In the genomic region with DNA sequence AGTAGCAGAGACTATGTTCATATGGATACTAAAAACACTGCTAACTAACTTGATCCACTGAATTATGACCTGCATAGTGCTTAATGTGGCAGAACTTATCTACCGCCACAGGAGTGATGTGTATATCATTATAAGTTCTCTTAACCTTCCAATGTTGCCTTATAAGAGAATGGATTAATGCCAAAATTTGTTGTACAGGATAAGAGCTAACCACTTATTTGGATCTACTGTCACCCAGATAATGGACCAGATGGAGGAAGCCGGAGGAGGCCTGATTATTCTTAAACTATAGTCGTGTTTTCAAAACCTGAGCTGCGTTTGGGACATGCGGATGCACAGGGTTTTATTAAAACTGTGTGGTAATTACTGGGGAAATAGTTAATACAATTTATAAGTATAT, we compare ENCODE assay signal across 1 cellular context.
TF ChIP-seq lines count a peak whose summit lies in the region.

No MANE protein-coding gene starts in this region.

TF ChIP-seq in K562, 482 proteins besides CTCF, POLR2A, EP300 and RAD21:
- TF ChIP-seq, protein P1, sequence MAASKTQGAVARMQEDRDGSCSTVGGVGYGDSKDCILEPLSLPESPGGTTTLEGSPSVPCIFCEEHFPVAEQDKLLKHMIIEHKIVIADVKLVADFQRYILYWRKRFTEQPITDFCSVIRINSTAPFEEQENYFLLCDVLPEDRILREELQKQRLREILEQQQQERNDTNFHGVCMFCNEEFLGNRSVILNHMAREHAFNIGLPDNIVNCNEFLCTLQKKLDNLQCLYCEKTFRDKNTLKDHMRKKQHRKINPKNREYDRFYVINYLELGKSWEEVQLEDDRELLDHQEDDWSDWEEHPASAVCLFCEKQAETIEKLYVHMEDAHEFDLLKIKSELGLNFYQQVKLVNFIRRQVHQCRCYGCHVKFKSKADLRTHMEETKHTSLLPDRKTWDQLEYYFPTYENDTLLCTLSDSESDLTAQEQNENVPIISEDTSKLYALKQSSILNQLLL (CRISPR knock-in tag; IDR thresholded peaks at IDR 0.05; ENCODE audit: borderline replicate concordance): no peak
- TF ChIP-seq NFIC (IDR thresholded peaks at IDR 0.05) (peak; percentile 43; the same call in 1 of the 2 replicates), RNF2 (IDR thresholded peaks at IDR 0.05) (no peak), TCF3 (CRISPR knock-in tag; IDR thresholded peaks at IDR 0.05) (peak; percentile 67), CBFA2T3 (IDR thresholded peaks at IDR 0.05) (peak; percentile 61), ZNF197 (CRISPR knock-in tag; IDR thresholded peaks at IDR 0.05; ENCODE audit: low read depth) (no peak), ARID1B (IDR thresholded peaks at IDR 0.05) (0 out of 2 replicates have a peak, but pooled peaks have one; percentile 15), ETV1 (tag; conservative IDR thresholded peaks at IDR 0.05; ENCODE audit: low read depth) (no peak), STAT5A (IDR thresholded peaks at IDR 0.05; ENCODE audit: borderline replicate concordance, low read length) (no peak), LCOR (CRISPR knock-in tag; IDR thresholded peaks at IDR 0.05) (0 out of 2 replicates have a peak, but pooled peaks have one; percentile 24), ZNF165 (CRISPR knock-in tag; IDR thresholded peaks at IDR 0.05; ENCODE audit: borderline replicate concordance) (no peak), FOXJ3 (CRISPR knock-in tag; IDR thresholded peaks at IDR 0.05) (no peak), EGR1 (conservative IDR thresholded peaks at IDR 0.05) (no peak)
